Comparison of ENCODE assay signal across 32 cellular contexts in genomic region chr14:80266930-80267329, GRCh38. TPM values are rescaled to one million over a fixed set of nuclear protein-coding genes. Genes with fewer than 3 reads are reported as not detected.
"Had no signal": no experiment of that assay in that cellular context is flagged by ENCODE, and none has a peak within 500 bp of the region (broad histone marks: within the 10 kb centered on the region; RNA-seq: fewer than 3 reads in every experiment).

No MANE protein-coding gene starts in this region.

- ATAC-seq: activated CD4-positive, alpha-beta T cell treated with anti-CD3 and anti-CD28 coated beads for 36 hours; activated CD8-positive, alpha-beta memory T cell treated with anti-CD3 and anti-CD28 coated beads, Interleukin-2, amount 10 ng/mL, durations not matched to agents 7 days and 5 days; activated CD8-positive, alpha-beta T cell treated with anti-CD3 and anti-CD28 coated beads, Interleukin-2, amount 10 ng/mL, durations not matched to agents 7 days and 5 days; activated naive CD8-positive, alpha-beta T cell treated with anti-CD3 and anti-CD28 coated beads, Interleukin-2, amount 50 U/mL, for 24 hours; body of pancreas; effector memory CD8-positive, alpha-beta T cell; foreskin keratinocyte; gastrocnemius medialis; heart left ventricle had no signal

- DNase-seq: activated CD4-positive, alpha-beta memory T cell treated with anti-CD3 and anti-CD28 coated beads for 36 hours; activated CD4-positive, alpha-beta T cell treated with anti-CD3 and anti-CD28 coated beads for 36 hours; activated CD4-positive, alpha-beta T cell treated with anti-CD3 and anti-CD28 coated beads, Interleukin-2, amount 10 ng/mL, durations not matched to agents 24 days and 14 days; activated CD4-positive, CD25-positive, alpha-beta regulatory T cell; activated CD4-positive, CD25-positive, alpha-beta regulatory T cell treated with anti-CD3 and anti-CD28 coated beads, Interleukin-2, amount 50 U/mL, for 72 hours; activated CD8-positive, alpha-beta memory T cell treated with anti-CD3 and anti-CD28 coated beads, Interleukin-2, amount 10 ng/mL, durations not matched to agents 7 days and 5 days; activated CD8-positive, alpha-beta memory T cell treated with anti-CD3 and anti-CD28 coated beads, Interleukin-2, amount 50 U/mL, for 4 hours; activated CD8-positive, alpha-beta T cell treated with anti-CD3 and anti-CD28 coated beads, Interleukin-2, amount 10 ng/mL, durations not matched to agents 7 days and 5 days; activated effector memory CD4-positive, alpha-beta T cell treated with anti-CD3 and anti-CD28 coated beads, Interleukin-2, amount 50 U/mL, for 16 hours; activated naive CD4-positive, alpha-beta T cell treated with anti-CD3 and anti-CD28 coated beads for 36 hours; activated naive CD8-positive, alpha-beta T cell treated with anti-CD3 and anti-CD28 coated beads for 36 hours; activated naive CD8-positive, alpha-beta T cell treated with anti-CD3 and anti-CD28 coated beads, Interleukin-2, amount 50 U/mL, for 24 hours; activated T-cell treated with anti-CD3 and anti-CD28 coated beads, Interleukin-2, amount 50 U/mL, for 1 hour; activated T-cell treated with anti-CD3 and anti-CD28 coated beads, Interleukin-2, amount 50 U/mL, for 48 hours; adrenal gland; amygdala; aorta; body of pancreas; caudate nucleus; cortex of kidney; dermis blood vessel endothelial cell; effector CD4-positive, alpha-beta T cell; effector memory CD8-positive, alpha-beta T cell; foreskin keratinocyte; gastrocnemius medialis; glutamatergic neuron; heart left ventricle; T-helper 2 cell had no signal

- H3K4me3 ChIP-seq: adrenal gland, body of pancreas, gastrocnemius medialis, heart left ventricle had no signal

- H3K9me3 ChIP-seq: adrenal gland, body of pancreas, gastrocnemius medialis, heart left ventricle had no signal

- H3K27ac ChIP-seq: adrenal gland, body of pancreas, epithelial cell of prostate, foreskin keratinocyte, gastrocnemius medialis, heart left ventricle had no signal

- H3K36me3 ChIP-seq: adrenal gland, gastrocnemius medialis, heart left ventricle had no signal

- H3K27me3 ChIP-seq: adrenal gland, body of pancreas, foreskin keratinocyte, gastrocnemius medialis, heart left ventricle had no signal

- H3K4me1 ChIP-seq: adrenal gland, body of pancreas, foreskin keratinocyte, gastrocnemius medialis, heart left ventricle had no signal

RNA-seq across cellular contexts. Expression of gene DIO2, which starts 55.6 kb away (rescaled TPM):
- total RNA-seq: activated CD4-positive, alpha-beta memory T cell treated with anti-CD3 and anti-CD28 coated beads for 36 hours; activated CD4-positive, alpha-beta T cell treated with anti-CD3 and anti-CD28 coated beads for 36 hours; activated CD4-positive, alpha-beta T cell treated with anti-CD3 and anti-CD28 coated beads, Interleukin-2, amount 10 ng/mL, durations not matched to agents 24 days and 14 days; activated CD8-positive, alpha-beta memory T cell treated with anti-CD3 and anti-CD28 coated beads for 36 hours; activated CD8-positive, alpha-beta memory T cell treated with anti-CD3 and anti-CD28 coated beads, Interleukin-2, amount 10 ng/mL, durations not matched to agents 7 days and 5 days; activated CD8-positive, alpha-beta T cell treated with anti-CD3 and anti-CD28 coated beads, Interleukin-2, amount 10 ng/mL, durations not matched to agents 7 days and 5 days; activated naive CD4-positive, alpha-beta T cell treated with anti-CD3 and anti-CD28 coated beads for 36 hours; activated naive CD8-positive, alpha-beta T cell treated with anti-CD3 and anti-CD28 coated beads for 36 hours; activated T-helper 1 cell treated with anti-CD3 and anti-CD28 coated beads, Interleukin-12 subunit alpha, Interleukin-12 subunit beta, Interleukin-2, Interleukin-4 antibody, amounts not matched to agents 30 ng/mL and 10 ng/mL and 1 ng/mL, durations not matched to agents 14 hours and 24 hours and 36 hours; activated T-helper 2 cell treated with anti-CD3 and anti-CD28 coated beads, Interferon-gamma antibody, Interleukin-2, Interleukin-4, amounts not matched to agents 10 μg/mL and 5 μg/mL and 100 μg/mL, durations not matched to agents 14 hours and 24 hours and 36 hours had no signal
